In genomic region chrX:16386126-16386525, GRCh38 we compare ENCODE assay signal across 26 cellular contexts.
"Had no signal": no experiment of that assay in that cellular context is flagged by ENCODE, and none has a peak within 500 bp of the region (broad histone marks: within the 10 kb centered on the region; RNA-seq: fewer than 3 reads in every experiment).

No MANE protein-coding gene starts in this region.

- ATAC-seq: activated CD4-positive, CD25-positive, alpha-beta regulatory T cell treated with anti-CD3 and anti-CD28 coated beads, Interleukin-2, amount 50 U/mL, for 24 hours; heart right ventricle; natural killer cell; right cardiac atrium had no signal

- H3K27ac ChIP-seq: ascending aorta, esophagus muscularis mucosa, heart right ventricle, left ventricle myocardium inferior, neural progenitor cell, spleen, tibial nerve, WERI-Rb-1 had no signal

- DNase-seq: activated CD4-positive, alpha-beta T cell treated with anti-CD3 and anti-CD28 coated beads for 48 hours; activated CD4-positive, alpha-beta T cell treated with anti-CD3 and anti-CD28 coated beads, Interleukin-2, amount 50 U/mL, for 48 hours; activated CD8-positive, alpha-beta memory T cell treated with anti-CD3 and anti-CD28 coated beads for 24 hours; activated effector memory CD4-positive, alpha-beta T cell treated with anti-CD3 and anti-CD28 coated beads, Interleukin-2, amount 50 U/mL, for 16 hours; activated naive CD4-positive, alpha-beta T cell treated with anti-CD3 and anti-CD28 coated beads for 36 hours; activated naive CD8-positive, alpha-beta T cell treated with anti-CD3 and anti-CD28 coated beads for 36 hours; caudate nucleus; endodermal cell; foreskin melanocyte; heart right ventricle; islet precursor cell; left ventricle myocardium inferior; mesendoderm; natural killer cell; occipital lobe; right cardiac atrium; spleen; stimulated activated CD4-positive, alpha-beta T cell treated with anti-CD3 and anti-CD28 coated beads, Interleukin-2, amount 100 ng/mL, for 48 hours; stimulated activated naive CD4-positive, alpha-beta T cell treated with Interleukin-2 at 50 U/mL for 16 hours; T-helper 9 cell; WERI-Rb-1 had no signal
